Comparison of ENCODE assay signal across 16 cellular contexts in genomic region chr14:57851354-57851753, GRCh38.
DNase-seq lines count a peak whose midpoint lies in the region; TF ChIP-seq lines count a peak whose summit lies in the region.
"Had no signal": no experiment of that assay in that cellular context is flagged by ENCODE, and none has a peak within 500 bp of the region (broad histone marks: within the 10 kb centered on the region; RNA-seq: fewer than 3 reads in every experiment).

No MANE protein-coding gene starts in this region.

- no peak overlapping the region for H3K27ac ChIP-seq in HEK293 (ENCODE audit: extremely low read depth, low read depth, low read length)
- H3K27ac ChIP-seq: 22Rv1; A549; BLaER1 treated with 17β-estradiol and CSF1 and Interleukin-3, amounts not matched to agents 10 nM and 100 nM; C4-2B had no signal

- peaks cover 5% of the 10 kb centered on the region; the same call in 1 of the 2 replicates for H3K4me1 ChIP-seq in HEK293 (ENCODE audit: control insufficient read depth, insufficient read depth, low read length)
- H3K4me1 ChIP-seq: A549; BLaER1 treated with 17β-estradiol and CSF1 and Interleukin-3, amounts not matched to agents 10 nM and 100 nM; Caco-2 had no signal

- CTCF ChIA-PET in HEK293 (lab: Yijun Ruan, JAX), result no interaction called here

- no peaks in the 10 kb centered on the region for H3K9me3 ChIP-seq in HEK293 (ENCODE audit: control insufficient read depth, insufficient read depth, low read depth, low read length)
- H3K9me3 ChIP-seq: A549, Caco-2 had no signal

- no peak for TF ChIP-seq CTCF in HEK293 (tag by site-specific recombination; IDR thresholded peaks at IDR 0.05)

- no peaks in the 10 kb centered on the region for H3K36me3 ChIP-seq in HEK293 (ENCODE audit: control insufficient read depth in 2 of 2, insufficient read depth in 1 of 2, low read length in 2 of 2)
- H3K36me3 ChIP-seq: BLaER1 treated with 17β-estradiol and CSF1 and Interleukin-3, amounts not matched to agents 10 nM and 100 nM had no signal

- peak; percentile 19 for DNase-seq in NCI-H1105 treated with DMSO at 0.1 percent for 48 hours (lab: John Stamatoyannopoulos, UW)
- no peak for DNase-seq in NCI-H1105 (lab: John Stamatoyannopoulos, UW)
- peak; percentile 15 for DNase-seq in NCI-H2171 treated with DMSO at 0.1 percent for 48 hours (lab: John Stamatoyannopoulos, UW)
- DNase-seq in NCI-H2171 (lab: John Stamatoyannopoulos, UW), result no peak
- no peak for DNase-seq in NCI-H345 treated with DMSO at 0.1 percent for 48 hours (lab: John Stamatoyannopoulos, UW; ENCODE audit: unreplicated experiment)
- DNase-seq: AML-193; Caco-2; Calu3; CD4-positive, alpha-beta T cell; CD8-positive, alpha-beta T cell; GF-D8 had no signal

- POLR2A ChIA-PET in HEK293 (lab: Yijun Ruan, JAX), result no interaction called here

- no peak overlapping the region for H3K4me3 ChIP-seq in HEK293 (ENCODE audit: low read depth, low read length)
- H3K4me3 ChIP-seq: A549; BLaER1 treated with 17β-estradiol and CSF1 and Interleukin-3, amounts not matched to agents 10 nM and 100 nM had no signal

TF ChIP-seq in HEK293, 187 proteins besides CTCF, POLR2A, EP300 and RAD21:
- TF ChIP-seq, protein P1, sequence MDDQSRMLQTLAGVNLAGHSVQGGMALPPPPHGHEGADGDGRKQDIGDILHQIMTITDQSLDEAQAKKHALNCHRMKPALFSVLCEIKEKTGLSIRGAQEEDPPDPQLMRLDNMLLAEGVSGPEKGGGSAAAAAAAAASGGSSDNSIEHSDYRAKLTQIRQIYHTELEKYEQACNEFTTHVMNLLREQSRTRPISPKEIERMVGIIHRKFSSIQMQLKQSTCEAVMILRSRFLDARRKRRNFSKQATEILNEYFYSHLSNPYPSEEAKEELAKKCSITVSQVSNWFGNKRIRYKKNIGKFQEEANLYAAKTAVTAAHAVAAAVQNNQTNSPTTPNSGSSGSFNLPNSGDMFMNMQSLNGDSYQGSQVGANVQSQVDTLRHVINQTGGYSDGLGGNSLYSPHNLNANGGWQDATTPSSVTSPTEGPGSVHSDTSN (CRISPR knock-in tag; IDR thresholded peaks at IDR 0.05), result no peak
- TF ChIP-seq SP7 (tag by site-specific recombination; IDR thresholded peaks at IDR 0.05), result peak; percentile 84
- no peak for TF ChIP-seq ZNF23 (tag by site-specific recombination; IDR thresholded peaks at IDR 0.05; ENCODE audit: borderline replicate concordance)
- TF ChIP-seq ZNF211 (tag by site-specific recombination; IDR thresholded peaks at IDR 0.05; ENCODE audit: low read depth), result no peak
- peak; percentile 72 for TF ChIP-seq PRDM6 (tag by site-specific recombination; IDR thresholded peaks at IDR 0.05)
- TF ChIP-seq PRDM4 (tag by site-specific recombination; IDR thresholded peaks at IDR 0.05), result peak; percentile 83
- TF ChIP-seq FEZF1 (tag by site-specific recombination; IDR thresholded peaks at IDR 0.05), result peak; percentile 25; the same call in 1 of the 2 replicates
TF ChIP-seq in HEK293: peak in this region for 4.

Comparison
In these comparisons a context has a peak if more than half of its experiments do, and no peak if none do; other contexts are left out.
1. DNase-seq: peak in NCI-H1105 treated with DMSO at 0.1 percent for 48 hours (single experiment) and NCI-H2171 treated with DMSO at 0.1 percent for 48 hours (single experiment); none in NCI-H1105 (single experiment), NCI-H2171 (single experiment) and NCI-H345 treated with DMSO at 0.1 percent for 48 hours (single experiment).